Comparison of ENCODE assay signal across 29 cellular contexts in genomic region chr13:112513761-112514160, GRCh38.
"Had no signal": no experiment of that assay in that cellular context is flagged by ENCODE, and none has a peak within 500 bp of the region (broad histone marks: within the 10 kb centered on the region; RNA-seq: fewer than 3 reads in every experiment).

No MANE protein-coding gene starts in this region.

- H3K27me3 Mint-ChIP-seq: memory B cell; naive thymus-derived CD4-positive, alpha-beta T cell; natural killer cell treated with Interleukin-12 subunit alpha and Interleukin-12 subunit beta and Interleukin-15 and Interleukin-18, amount 100 ng/mL, for 72 hours; stimulated activated naive B cell treated with anti-CD40 and anti-IgM and Interleukin-4, amounts not matched to agents 10 μg/mL and 1 μg/mL and 100 μg/mL, for 72 hours had no signal

- H3K36me3 ChIP-seq: ovary had no signal

- ATAC-seq: left colon; left lung; lower lobe of right lung; mucosa of descending colon; naive thymus-derived CD4-positive, alpha-beta T cell; natural killer cell treated with Interleukin-12 subunit alpha and Interleukin-12 subunit beta and Interleukin-15 and Interleukin-18, amount 100 ng/mL, for 72 hours; right cardiac atrium; sciatic nerve; stimulated activated naive B cell treated with anti-CD40 and anti-IgM and Interleukin-4, amounts not matched to agents 10 μg/mL and 1 μg/mL and 100 μg/mL, for 72 hours; stimulated activated naive CD8-positive, alpha-beta T cell treated with anti-CD3 and anti-CD28 coated beads, Interleukin-15, Interleukin-2, amounts not matched to agents 100 U/mL and 50 U/mL, for 24 hours; upper lobe of right lung had no signal

- H3K27ac Mint-ChIP-seq: immature natural killer cell; memory B cell; naive thymus-derived CD4-positive, alpha-beta T cell; natural killer cell treated with Interleukin-12 subunit alpha and Interleukin-12 subunit beta and Interleukin-15 and Interleukin-18, amount 100 ng/mL, for 72 hours; stimulated activated naive B cell treated with anti-CD40 and anti-IgM and Interleukin-4, amounts not matched to agents 10 μg/mL and 1 μg/mL and 100 μg/mL, for 72 hours had no signal

- H3K27me3 ChIP-seq: left lung, ovary, stomach, tibial artery, upper lobe of right lung had no signal

- H3K36me3 Mint-ChIP-seq: natural killer cell treated with Interleukin-12 subunit alpha and Interleukin-12 subunit beta and Interleukin-15 and Interleukin-18, amount 100 ng/mL, for 72 hours had no signal

- H3K27ac ChIP-seq: left lung, lower lobe of right lung, ovary, prostate gland, skin epidermis, stomach, thoracic aorta, tibial artery, upper lobe of right lung had no signal

- H3K9me3 Mint-ChIP-seq: immature natural killer cell; memory B cell; naive thymus-derived CD4-positive, alpha-beta T cell; natural killer cell treated with Interleukin-12 subunit alpha and Interleukin-12 subunit beta and Interleukin-15 and Interleukin-18, amount 100 ng/mL, for 72 hours; stimulated activated naive B cell treated with anti-CD40 and anti-IgM and Interleukin-4, amounts not matched to agents 10 μg/mL and 1 μg/mL and 100 μg/mL, for 72 hours had no signal

- DNase-seq: hypothalamus; immature natural killer cell; kidney; left colon; left lung; lower lobe of right lung; midbrain; mucosa of descending colon; naive thymus-derived CD4-positive, alpha-beta T cell; ovary; retina; right cardiac atrium; stimulated activated CD4-positive, alpha-beta T cell treated with anti-CD3 and anti-CD28 coated beads, Interleukin-12 subunit alpha, Interleukin-12 subunit beta, amount 100 ng/mL, for 4 hours; stimulated activated CD4-positive, alpha-beta T cell treated with anti-CD3 and anti-CD28 coated beads, Interleukin-15, amount 100 ng/mL, for 24 hours; stimulated activated CD4-positive, alpha-beta T cell treated with anti-CD3 and anti-CD28 coated beads, Interleukin-2, amount 100 ng/mL, for 24 hours; stimulated activated CD4-positive, alpha-beta T cell treated with anti-CD3 and anti-CD28 coated beads, Interleukin-4, amount 100 ng/mL, for 1 hour; stimulated activated naive B cell treated with anti-CD40 and anti-IgM and Interleukin-4, amounts not matched to agents 10 μg/mL and 1 μg/mL and 100 μg/mL, for 72 hours; stimulated activated naive CD8-positive, alpha-beta T cell treated with anti-CD3 and anti-CD28 coated beads, Interleukin-15, Interleukin-2, amounts not matched to agents 100 U/mL and 50 U/mL, for 24 hours; stomach; tibial artery; trophoblast cell; upper lobe of right lung had no signal

- H3K4me3 ChIP-seq: left lung, lower lobe of right lung, mucosa of descending colon, ovary, prostate gland, skin epidermis, stomach, thoracic aorta, tibial artery, upper lobe of right lung had no signal

- H3K4me1 ChIP-seq: left lung, lower lobe of right lung, prostate gland, stomach, tibial artery, upper lobe of right lung had no signal

- H3K4me3 Mint-ChIP-seq: immature natural killer cell; memory B cell; naive thymus-derived CD4-positive, alpha-beta T cell; natural killer cell treated with Interleukin-12 subunit alpha and Interleukin-12 subunit beta and Interleukin-15 and Interleukin-18, amount 100 ng/mL, for 72 hours; stimulated activated naive B cell treated with anti-CD40 and anti-IgM and Interleukin-4, amounts not matched to agents 10 μg/mL and 1 μg/mL and 100 μg/mL, for 72 hours had no signal

- H3K9me3 ChIP-seq: left lung, lower lobe of right lung, mucosa of descending colon, ovary, prostate gland, stomach, thoracic aorta, tibial artery, upper lobe of right lung had no signal

- H3K4me1 Mint-ChIP-seq: naive thymus-derived CD4-positive, alpha-beta T cell had no signal

- FAIRE-seq: islet of Langerhans, kidney had no signal
